In the genomic region with DNA sequence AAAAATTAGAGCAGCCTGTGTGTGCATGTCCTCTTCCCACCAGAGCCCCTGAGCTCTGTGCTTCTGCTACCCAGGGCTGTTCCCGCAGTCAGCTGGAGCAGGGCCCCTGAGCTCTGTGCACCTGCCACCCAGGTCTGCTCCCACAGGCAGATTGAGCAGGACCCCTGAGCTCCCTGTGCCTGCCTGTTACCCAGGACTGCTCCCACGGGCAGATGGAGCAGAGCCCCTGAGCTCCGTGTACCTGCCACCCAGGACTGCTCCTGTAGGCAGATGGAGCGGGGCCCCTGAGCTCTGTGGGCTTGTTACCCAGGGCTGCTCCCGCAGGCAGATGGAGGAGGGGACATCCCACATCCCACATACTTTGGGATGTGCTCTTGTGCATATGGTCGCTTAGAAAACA, we compare ENCODE assay signal across 1 cellular context.
TF ChIP-seq lines count a peak whose summit lies in the region.

No MANE protein-coding gene starts in this region.

TF ChIP-seq in H1, 55 proteins besides CTCF, POLR2A, EP300 and RAD21 (continued from another document):
- TF ChIP-seq MAFK (IDR thresholded peaks at IDR 0.05; ENCODE audit: low read depth, low read length), result no peak
- no peak for TF ChIP-seq ASH2L (IDR thresholded peaks at IDR 0.05; ENCODE audit: low read length)
- no peak for TF ChIP-seq TAF7 (optimal IDR thresholded peaks at IDR 0.05; ENCODE audit: borderline replicate concordance, low read depth, low read length)
- TF ChIP-seq SP4 (IDR thresholded peaks at IDR 0.05; ENCODE audit: low read length), result no peak
TF ChIP-seq in H1: peak in this region for 0.
